Comparison of ENCODE assay signal across 1 cellular context in genomic region chr9:113879318-113879717, GRCh38.
TF ChIP-seq lines count a peak whose summit lies in the region.

No MANE protein-coding gene starts in this region.

TF ChIP-seq in K562, 482 proteins besides CTCF, POLR2A, EP300 and RAD21 (continues in another document):
- TF ChIP-seq PTTG1 (tag; IDR thresholded peaks at IDR 0.05; ENCODE audit: low read depth) (no peak), CHAMP1 (IDR thresholded peaks at IDR 0.05) (no peak), PBX2 (CRISPR knock-in tag; IDR thresholded peaks at IDR 0.05; ENCODE audit: low read depth) (no peak), PBX2 (tag; conservative IDR thresholded peaks at IDR 0.05; ENCODE audit: low read depth) (no peak), CHD1 (IDR thresholded peaks at IDR 0.05; ENCODE audit: low read length) (no peak), ATF2 (CRISPR knock-in tag; IDR thresholded peaks at IDR 0.05) (no peak), ZBTB26 (CRISPR knock-in tag; IDR thresholded peaks at IDR 0.05) (no peak), KDM2B (CRISPR knock-in tag; IDR thresholded peaks at IDR 0.05) (no peak), ZNF175 (CRISPR knock-in tag; IDR thresholded peaks at IDR 0.05; ENCODE audit: low read depth) (0 out of 2 replicates have a peak, but pooled peaks have one; percentile 33), TOE1 (IDR thresholded peaks at IDR 0.05; ENCODE audit: borderline replicate concordance) (no peak), TOE1 (CRISPR knock-in tag; IDR thresholded peaks at IDR 0.05; ENCODE audit: borderline replicate concordance, low read depth) (no peak), SRSF3 (IDR thresholded peaks at IDR 0.05; ENCODE audit: insufficient read depth, low read length) (no peak), CBFB (CRISPR knock-in tag; IDR thresholded peaks at IDR 0.05) (no peak), IRF1 (CRISPR knock-in tag; IDR thresholded peaks at IDR 0.05; ENCODE audit: borderline replicate concordance) (no peak), RCOR1 (IDR thresholded peaks at IDR 0.05; ENCODE audit: borderline replicate concordance in 1 of 2, low read depth in 2 of 2, low read length in 2 of 2) (no peak), NRF1 (conservative IDR thresholded peaks at IDR 0.05 in 1 of 2, IDR thresholded peaks at IDR 0.05 in 1 of 2) (no peak), XRCC4 (IDR thresholded peaks at IDR 0.05; ENCODE audit: extremely low read depth, insufficient read depth, insufficient read length) (no peak), ATF3 (IDR thresholded peaks at IDR 0.05) (no peak), ATF3 (CRISPR knock-in tag; conservative IDR thresholded peaks at IDR 0.05) (no peak), ZNF253 (CRISPR knock-in tag; conservative IDR thresholded peaks at IDR 0.05) (no peak), RNF219 (CRISPR knock-in tag; IDR thresholded peaks at IDR 0.05) (no peak), TFAP4 (CRISPR knock-in tag; IDR thresholded peaks at IDR 0.05; ENCODE audit: borderline replicate concordance) (no peak), SNRNP70 (optimal IDR thresholded peaks at IDR 0.05; ENCODE audit: low read depth, low read length) (no peak), TBP (optimal IDR thresholded peaks at IDR 0.05; ENCODE audit: low read depth, low read length) (peak; percentile 10), CCNT2 (IDR thresholded peaks at IDR 0.05; ENCODE audit: borderline replicate concordance, extremely low read depth, insufficient read length, low read depth, low read length) (no peak), ZNF395 (CRISPR knock-in tag; IDR thresholded peaks at IDR 0.05) (no peak), NR2C1 (IDR thresholded peaks at IDR 0.05) (peak; percentile 38; the same call in 1 of the 2 replicates), NR2C1 (tag; IDR thresholded peaks at IDR 0.05) (0 out of 2 replicates have a peak, but pooled peaks have one; percentile 27), L3MBTL2 (IDR thresholded peaks at IDR 0.05) (peak; percentile 66), POLR3G (IDR thresholded peaks at IDR 0.05; ENCODE audit: extremely low read depth, insufficient read length, insufficient replicate concordance) (no peak), RAD51 (IDR thresholded peaks at IDR 0.05; ENCODE audit: borderline replicate concordance, low read depth) (no peak), MCM3 (IDR thresholded peaks at IDR 0.05) (no peak), HINFP (tag; conservative IDR thresholded peaks at IDR 0.05; ENCODE audit: low read depth) (no peak), TFAM (CRISPR knock-in tag; conservative IDR thresholded peaks at IDR 0.05) (no peak), ZNF511 (CRISPR knock-in tag; IDR thresholded peaks at IDR 0.05) (no peak), PPARD (CRISPR knock-in tag; IDR thresholded peaks at IDR 0.05) (no peak), ZNF384 (IDR thresholded peaks at IDR 0.05; ENCODE audit: low read depth, low read length) (peak; percentile 85), LCOR (CRISPR knock-in tag; IDR thresholded peaks at IDR 0.05) (no peak), ZNF133 (CRISPR knock-in tag; IDR thresholded peaks at IDR 0.05) (no peak), ESRRA (IDR thresholded peaks at IDR 0.05; ENCODE audit: borderline replicate concordance, low read depth) (peak; percentile 85)
